Comparison of ENCODE assay signal across 1 cellular context in the genomic region with DNA sequence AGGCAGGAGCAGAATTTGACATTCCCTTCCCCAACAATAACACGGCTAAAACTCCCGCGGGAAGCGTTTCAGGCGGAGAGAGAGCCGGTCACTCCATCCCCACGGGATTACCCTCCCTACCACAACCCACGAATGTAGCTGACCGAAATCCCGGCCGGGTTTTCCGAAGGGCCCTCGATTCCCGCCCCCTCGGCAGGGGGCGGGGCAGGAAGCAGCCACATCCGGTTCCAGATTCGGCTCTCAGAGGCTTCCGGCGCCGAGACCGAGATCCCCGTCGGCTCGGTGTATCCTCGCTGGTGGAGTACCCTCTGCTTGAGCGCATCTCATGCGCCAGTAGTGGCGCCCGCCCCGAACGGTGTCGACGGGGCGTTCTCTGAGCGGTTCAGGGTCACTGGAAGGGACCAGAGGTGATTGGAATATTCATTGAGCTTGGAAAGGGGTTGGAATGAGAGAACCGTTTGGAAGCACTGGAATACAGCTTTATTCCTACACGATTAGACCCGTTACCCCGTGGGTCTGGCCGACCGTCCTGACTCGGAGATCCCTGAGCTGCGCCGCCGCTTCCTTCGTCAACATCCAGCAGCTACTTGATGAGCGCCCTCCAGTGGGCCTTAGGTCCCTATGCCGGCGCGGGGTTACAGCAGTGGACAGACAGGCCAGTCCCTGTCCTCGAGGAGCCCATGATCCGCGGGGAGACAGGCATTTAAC.
TF ChIP-seq lines count a peak whose summit lies in the region.

No MANE protein-coding gene starts in this region.

TF ChIP-seq in HepG2, 621 proteins besides CTCF, POLR2A, EP300 and RAD21 (continued from another document and continues in another):
- TF ChIP-seq ZNF788 (CRISPR knock-in tag; IDR thresholded peaks at IDR 0.05; ENCODE audit: borderline replicate concordance) (peak; percentile 92), REPIN1 (CRISPR knock-in tag; IDR thresholded peaks at IDR 0.05; ENCODE audit: borderline replicate concordance, low read depth) (peak; percentile 95), HHEX (CRISPR knock-in tag; IDR thresholded peaks at IDR 0.05) (no peak), DMAP1 (CRISPR knock-in tag; IDR thresholded peaks at IDR 0.05) (peak; percentile 84), ZNF225 (CRISPR knock-in tag; IDR thresholded peaks at IDR 0.05) (no peak; the same call in 1 of the 2 replicates), KAT8 (CRISPR knock-in tag; IDR thresholded peaks at IDR 0.05) (peak; percentile 81), ZBTB7B (CRISPR knock-in tag; IDR thresholded peaks at IDR 0.05) (peak; percentile 38; the same call in 1 of the 2 replicates), ZNF703 (CRISPR knock-in tag; IDR thresholded peaks at IDR 0.05; ENCODE audit: borderline replicate concordance) (no peak), YY1 (IDR thresholded peaks at IDR 0.05; ENCODE audit: insufficient read depth, insufficient replicate concordance, low read depth, low read length) (peak; percentile 53), ZNF644 (CRISPR knock-in tag; IDR thresholded peaks at IDR 0.05; ENCODE audit: low read depth) (no peak), TCF12 (IDR thresholded peaks at IDR 0.05) (no peak), TCF12 (CRISPR knock-in tag; IDR thresholded peaks at IDR 0.05) (peak; percentile 97; the same call in 1 of the 2 replicates), ARID3A (IDR thresholded peaks at IDR 0.05; ENCODE audit: low read depth, low read length) (0 out of 2 replicates have a peak, but pooled peaks have one; percentile 29), FOXC1 (CRISPR knock-in tag; IDR thresholded peaks at IDR 0.05; ENCODE audit: borderline replicate concordance) (peak; percentile 74), ZNF17 (CRISPR knock-in tag; IDR thresholded peaks at IDR 0.05) (no peak), ZBTB8A (CRISPR knock-in tag; IDR thresholded peaks at IDR 0.05; ENCODE audit: borderline replicate concordance, low read depth) (peak; percentile 30; the same call in 1 of the 2 replicates), IKZF1 (IDR thresholded peaks at IDR 0.05) (no peak), NFKBIZ (CRISPR knock-in tag; IDR thresholded peaks at IDR 0.05) (0 out of 2 replicates have a peak, but pooled peaks have one; percentile 39), ZNF142 (CRISPR knock-in tag; IDR thresholded peaks at IDR 0.05) (peak; percentile 79; the same call in 1 of the 2 replicates), MTF1 (CRISPR knock-in tag; IDR thresholded peaks at IDR 0.05) (peak; percentile 58; the same call in 1 of the 2 replicates), SIN3A (IDR thresholded peaks at IDR 0.05; ENCODE audit: borderline replicate concordance, low read depth, low read length) (peak; percentile 68; the same call in 1 of the 2 replicates), BHLHE40 (IDR thresholded peaks at IDR 0.05; ENCODE audit: low read length) (0 out of 2 replicates have a peak, but pooled peaks have one; percentile 15), ZKSCAN1 (IDR thresholded peaks at IDR 0.05; ENCODE audit: low read length) (no peak), ATAD3A (CRISPR knock-in tag; IDR thresholded peaks at IDR 0.05) (no peak), ZNF230 (CRISPR knock-in tag; IDR thresholded peaks at IDR 0.05) (peak; percentile 87), ZNF121 (CRISPR knock-in tag; IDR thresholded peaks at IDR 0.05) (peak; percentile 37; the same call in 1 of the 2 replicates), YEATS2 (CRISPR knock-in tag; IDR thresholded peaks at IDR 0.05; ENCODE audit: borderline replicate concordance) (peak; percentile 82), SMAD9 (CRISPR knock-in tag; IDR thresholded peaks at IDR 0.05) (peak; percentile 63; the same call in 1 of the 2 replicates)
- TF ChIP-seq, protein P1, sequence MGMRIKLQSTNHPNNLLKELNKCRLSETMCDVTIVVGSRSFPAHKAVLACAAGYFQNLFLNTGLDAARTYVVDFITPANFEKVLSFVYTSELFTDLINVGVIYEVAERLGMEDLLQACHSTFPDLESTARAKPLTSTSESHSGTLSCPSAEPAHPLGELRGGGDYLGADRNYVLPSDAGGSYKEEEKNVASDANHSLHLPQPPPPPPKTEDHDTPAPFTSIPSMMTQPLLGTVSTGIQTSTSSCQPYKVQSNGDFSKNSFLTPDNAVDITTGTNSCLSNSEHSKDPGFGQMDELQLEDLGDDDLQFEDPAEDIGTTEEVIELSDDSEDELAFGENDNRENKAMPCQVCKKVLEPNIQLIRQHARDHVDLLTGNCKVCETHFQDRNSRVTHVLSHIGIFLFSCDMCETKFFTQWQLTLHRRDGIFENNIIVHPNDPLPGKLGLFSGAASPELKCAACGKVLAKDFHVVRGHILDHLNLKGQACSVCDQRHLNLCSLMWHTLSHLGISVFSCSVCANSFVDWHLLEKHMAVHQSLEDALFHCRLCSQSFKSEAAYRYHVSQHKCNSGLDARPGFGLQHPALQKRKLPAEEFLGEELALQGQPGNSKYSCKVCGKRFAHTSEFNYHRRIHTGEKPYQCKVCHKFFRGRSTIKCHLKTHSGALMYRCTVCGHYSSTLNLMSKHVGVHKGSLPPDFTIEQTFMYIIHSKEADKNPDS (CRISPR knock-in tag; IDR thresholded peaks at IDR 0.05) = no peak
- TF ChIP-seq, protein P2, sequence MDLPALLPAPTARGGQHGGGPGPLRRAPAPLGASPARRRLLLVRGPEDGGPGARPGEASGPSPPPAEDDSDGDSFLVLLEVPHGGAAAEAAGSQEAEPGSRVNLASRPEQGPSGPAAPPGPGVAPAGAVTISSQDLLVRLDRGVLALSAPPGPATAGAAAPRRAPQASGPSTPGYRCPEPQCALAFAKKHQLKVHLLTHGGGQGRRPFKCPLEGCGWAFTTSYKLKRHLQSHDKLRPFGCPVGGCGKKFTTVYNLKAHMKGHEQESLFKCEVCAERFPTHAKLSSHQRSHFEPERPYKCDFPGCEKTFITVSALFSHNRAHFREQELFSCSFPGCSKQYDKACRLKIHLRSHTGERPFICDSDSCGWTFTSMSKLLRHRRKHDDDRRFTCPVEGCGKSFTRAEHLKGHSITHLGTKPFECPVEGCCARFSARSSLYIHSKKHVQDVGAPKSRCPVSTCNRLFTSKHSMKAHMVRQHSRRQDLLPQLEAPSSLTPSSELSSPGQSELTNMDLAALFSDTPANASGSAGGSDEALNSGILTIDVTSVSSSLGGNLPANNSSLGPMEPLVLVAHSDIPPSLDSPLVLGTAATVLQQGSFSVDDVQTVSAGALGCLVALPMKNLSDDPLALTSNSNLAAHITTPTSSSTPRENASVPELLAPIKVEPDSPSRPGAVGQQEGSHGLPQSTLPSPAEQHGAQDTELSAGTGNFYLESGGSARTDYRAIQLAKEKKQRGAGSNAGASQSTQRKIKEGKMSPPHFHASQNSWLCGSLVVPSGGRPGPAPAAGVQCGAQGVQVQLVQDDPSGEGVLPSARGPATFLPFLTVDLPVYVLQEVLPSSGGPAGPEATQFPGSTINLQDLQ (CRISPR knock-in tag; IDR thresholded peaks at IDR 0.05) = 0 out of 2 replicates have a peak, but pooled peaks have one; percentile 56
- TF ChIP-seq, protein P3, sequence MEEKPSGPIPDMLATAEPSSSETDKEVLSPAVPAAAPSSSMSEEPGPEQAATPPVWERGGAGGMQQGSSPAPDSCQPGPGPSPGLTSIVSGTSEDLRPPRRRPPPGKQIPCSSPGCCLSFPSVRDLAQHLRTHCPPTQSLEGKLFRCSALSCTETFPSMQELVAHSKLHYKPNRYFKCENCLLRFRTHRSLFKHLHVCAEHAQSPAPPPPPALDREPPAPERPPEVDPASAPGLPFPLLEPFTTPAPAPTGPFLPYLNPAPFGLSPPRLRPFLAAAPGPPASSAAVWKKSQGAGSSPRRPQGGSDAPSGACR (CRISPR knock-in tag; IDR thresholded peaks at IDR 0.05) = peak; percentile 23; the same call in 1 of the 2 replicates
- TF ChIP-seq, protein P4, sequence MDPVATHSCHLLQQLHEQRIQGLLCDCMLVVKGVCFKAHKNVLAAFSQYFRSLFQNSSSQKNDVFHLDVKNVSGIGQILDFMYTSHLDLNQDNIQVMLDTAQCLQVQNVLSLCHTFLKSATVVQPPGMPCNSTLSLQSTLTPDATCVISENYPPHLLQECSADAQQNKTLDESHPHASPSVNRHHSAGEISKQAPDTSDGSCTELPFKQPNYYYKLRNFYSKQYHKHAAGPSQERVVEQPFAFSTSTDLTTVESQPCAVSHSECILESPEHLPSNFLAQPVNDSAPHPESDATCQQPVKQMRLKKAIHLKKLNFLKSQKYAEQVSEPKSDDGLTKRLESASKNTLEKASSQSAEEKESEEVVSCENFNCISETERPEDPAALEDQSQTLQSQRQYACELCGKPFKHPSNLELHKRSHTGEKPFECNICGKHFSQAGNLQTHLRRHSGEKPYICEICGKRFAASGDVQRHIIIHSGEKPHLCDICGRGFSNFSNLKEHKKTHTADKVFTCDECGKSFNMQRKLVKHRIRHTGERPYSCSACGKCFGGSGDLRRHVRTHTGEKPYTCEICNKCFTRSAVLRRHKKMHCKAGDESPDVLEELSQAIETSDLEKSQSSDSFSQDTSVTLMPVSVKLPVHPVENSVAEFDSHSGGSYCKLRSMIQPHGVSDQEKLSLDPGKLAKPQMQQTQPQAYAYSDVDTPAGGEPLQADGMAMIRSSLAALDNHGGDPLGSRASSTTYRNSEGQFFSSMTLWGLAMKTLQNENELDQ (CRISPR knock-in tag; IDR thresholded peaks at IDR 0.05; ENCODE audit: borderline replicate concordance) = 0 out of 2 replicates have a peak, but pooled peaks have one; percentile 7
- TF ChIP-seq, protein P5, sequence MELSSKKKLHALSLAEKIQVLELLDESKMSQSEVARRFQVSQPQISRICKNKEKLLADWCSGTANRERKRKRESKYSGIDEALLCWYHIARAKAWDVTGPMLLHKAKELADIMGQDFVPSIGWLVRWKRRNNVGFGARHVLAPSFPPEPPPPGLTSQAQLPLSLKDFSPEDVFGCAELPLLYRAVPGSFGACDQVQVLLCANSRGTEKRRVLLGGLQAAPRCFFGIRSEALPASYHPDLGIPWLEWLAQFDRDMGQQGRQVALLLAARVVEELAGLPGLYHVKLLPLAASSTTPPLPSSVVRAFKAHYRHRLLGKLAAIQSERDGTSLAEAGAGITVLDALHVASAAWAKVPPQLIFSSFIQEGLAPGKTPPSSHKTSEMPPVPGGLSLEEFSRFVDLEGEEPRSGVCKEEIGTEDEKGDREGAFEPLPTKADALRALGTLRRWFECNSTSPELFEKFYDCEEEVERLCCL (CRISPR knock-in tag; IDR thresholded peaks at IDR 0.05; ENCODE audit: borderline replicate concordance) = no peak
- TF ChIP-seq, protein P6, sequence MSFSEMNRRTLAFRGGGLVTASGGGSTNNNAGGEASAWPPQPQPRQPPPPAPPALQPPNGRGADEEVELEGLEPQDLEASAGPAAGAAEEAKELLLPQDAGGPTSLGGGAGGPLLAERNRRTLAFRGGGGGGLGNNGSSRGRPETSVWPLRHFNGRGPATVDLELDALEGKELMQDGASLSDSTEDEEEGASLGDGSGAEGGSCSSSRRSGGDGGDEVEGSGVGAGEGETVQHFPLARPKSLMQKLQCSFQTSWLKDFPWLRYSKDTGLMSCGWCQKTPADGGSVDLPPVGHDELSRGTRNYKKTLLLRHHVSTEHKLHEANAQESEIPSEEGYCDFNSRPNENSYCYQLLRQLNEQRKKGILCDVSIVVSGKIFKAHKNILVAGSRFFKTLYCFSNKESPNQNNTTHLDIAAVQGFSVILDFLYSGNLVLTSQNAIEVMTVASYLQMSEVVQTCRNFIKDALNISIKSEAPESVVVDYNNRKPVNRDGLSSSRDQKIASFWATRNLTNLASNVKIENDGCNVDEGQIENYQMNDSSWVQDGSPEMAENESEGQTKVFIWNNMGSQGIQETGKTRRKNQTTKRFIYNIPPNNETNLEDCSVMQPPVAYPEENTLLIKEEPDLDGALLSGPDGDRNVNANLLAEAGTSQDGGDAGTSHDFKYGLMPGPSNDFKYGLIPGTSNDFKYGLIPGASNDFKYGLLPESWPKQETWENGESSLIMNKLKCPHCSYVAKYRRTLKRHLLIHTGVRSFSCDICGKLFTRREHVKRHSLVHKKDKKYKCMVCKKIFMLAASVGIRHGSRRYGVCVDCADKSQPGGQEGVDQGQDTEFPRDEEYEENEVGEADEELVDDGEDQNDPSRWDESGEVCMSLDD (CRISPR knock-in tag; IDR thresholded peaks at IDR 0.05; ENCODE audit: borderline replicate concordance) = 0 out of 2 replicates have a peak, but pooled peaks have one; percentile 45
